Comparison of ENCODE assay signal across 8 cellular contexts in genomic region chr10:91220194-91220953, GRCh38. TPM values are rescaled to one million over a fixed set of nuclear protein-coding genes. Genes with fewer than 3 reads are reported as not detected.
A peak's percentile ranks its signal among the peaks of the same experiment; 100 is the strongest.
DNase-seq lines count a peak whose midpoint lies in the region; ATAC-seq and TF ChIP-seq lines count a peak whose summit lies in the region.

Gene PCGF5 (plus strand): TSS chr10:91220663. CDS start chr10:91222872, 2,209 bp downstream.

- TF ChIP-seq CTCF in DOHH2 (IDR thresholded peaks at IDR 0.05; ENCODE audit: low read depth, low read length, poor library complexity, severe bottlenecking) (peak; percentile 18), fibroblast of lung (conservative IDR thresholded peaks at IDR 0.05 in 1 of 2, IDR thresholded peaks at IDR 0.05 in 1 of 2; ENCODE audit: low read depth in 1 of 2, low read length in 2 of 2) (peak in 1 of 2 donors; percentile 22), natural killer cell (IDR thresholded peaks at IDR 0.05) (peak; percentile 10)

- peak within 1 kb of the TSS; percentile 83 for H2AFZ ChIP-seq in fibroblast of lung (ENCODE audit: low read length)

- H3K4me1 Mint-ChIP-seq in activated T-helper 17 cell treated with anti-CD3 and anti-CD28 coated beads, Interleukin-2, amount 50 U/mL, for 72 hours, result peaks cover 45% of the 10 kb centered on the region
- peaks cover 33 to 38% of the 10 kb centered on the region in 2 donors for H3K4me1 Mint-ChIP-seq in natural killer cell

- no peak for TF ChIP-seq RAD21 in Ishikawa (IDR thresholded peaks at IDR 0.05; ENCODE audit: low read depth)

- H3K36me3 ChIP-seq in DOHH2 (ENCODE audit: control insufficient read depth, low read length), result peaks cover 24% of the 10 kb centered on the region
- no peaks in the 10 kb centered on the region for H3K36me3 ChIP-seq in fibroblast of lung (ENCODE audit: control insufficient read depth, insufficient read depth, low read length)

- H4K20me1 ChIP-seq in DOHH2 (ENCODE audit: control insufficient read depth, insufficient read depth, low read depth, low read length) (peaks cover 15% of the 10 kb centered on the region), fibroblast of lung (ENCODE audit: control insufficient read depth, extremely low read depth, insufficient read depth, low read length) (no peaks in the 10 kb centered on the region)

- H3K9me3 Mint-ChIP-seq in activated T-helper 17 cell treated with anti-CD3 and anti-CD28 coated beads, Interleukin-2, amount 50 U/mL, for 72 hours, result no peaks in the 10 kb centered on the region
- H3K9me3 Mint-ChIP-seq in natural killer cell, result no peaks in the 10 kb centered on the region

- H3K27ac Mint-ChIP-seq in activated T-helper 17 cell treated with anti-CD3 and anti-CD28 coated beads, Interleukin-2, amount 50 U/mL, for 72 hours, result peak within 1 kb of the TSS; percentile 78
- peak within 1 kb of the TSS; percentile 71 to 85 for H3K27ac Mint-ChIP-seq in natural killer cell

- peaks cover 33% of the 10 kb centered on the region for H3K36me3 Mint-ChIP-seq in activated T-helper 17 cell treated with anti-CD3 and anti-CD28 coated beads, Interleukin-2, amount 50 U/mL, for 72 hours (ENCODE audit: low read depth)
- no peaks in the 10 kb centered on the region for H3K36me3 Mint-ChIP-seq in natural killer cell

- H3F3A ChIP-seq in DOHH2 (ENCODE audit: control insufficient read depth, insufficient read depth), result peaks cover 9% of the 10 kb centered on the region; the same call in 1 of the 2 replicates

- peak within 1 kb of the TSS; percentile 75 for H3K9ac ChIP-seq in fibroblast of lung (ENCODE audit: insufficient read depth, low read length)

- peak within 1 kb of the TSS; percentile 83 for H3K4me3 Mint-ChIP-seq in activated T-helper 17 cell treated with anti-CD3 and anti-CD28 coated beads, Interleukin-2, amount 50 U/mL, for 72 hours
- H3K4me3 Mint-ChIP-seq in natural killer cell, result peak within 1 kb of the TSS; percentile 93

- H3K27me3 ChIP-seq in DOHH2 (ENCODE audit: control insufficient read depth, low read length), result no peaks in the 10 kb centered on the region
- no peaks in the 10 kb centered on the region for H3K27me3 ChIP-seq in fibroblast of lung (ENCODE audit: control insufficient read depth, insufficient read depth, low read length)

- peak; percentile 45; the same call in 1 of the 2 replicates for TF ChIP-seq EP300 in Ishikawa (IDR thresholded peaks at IDR 0.05; ENCODE audit: borderline replicate concordance)

- intact Hi-C loops in natural killer cell (cut with micrococcal nuclease), result loop anchor here (1.0 to 2.0 kb wide), 3 partner anchors 20 to 56 kb away; no protein-coding TSS in a partner anchor

- H3K9me2 ChIP-seq in DOHH2 (replicated peaks; ENCODE audit: control insufficient read depth, low read length), result no peaks in the 10 kb centered on the region

- H3K4me1 ChIP-seq in DOHH2 (ENCODE audit: control insufficient read depth, low read length) (peaks cover 29% of the 10 kb centered on the region), fibroblast of lung (ENCODE audit: control insufficient read depth, extremely low read depth, insufficient read depth, low read length) (no peaks in the 10 kb centered on the region)

- DNase-seq in RKO (ENCODE audit: low spot score) (peak; percentile 88), fibroblast of lung (ENCODE audit: low read depth in 2 of 2) (peak; percentile 86 to 88), natural killer cell (peak; percentile 91)
- DNase-seq in stimulated activated naive CD4-positive, alpha-beta T cell (lab: John Stamatoyannopoulos, UW), result peak; percentile 79 to 91 (median 89)

- H3K4me2 ChIP-seq in DOHH2 (ENCODE audit: low read length) (peak within 1 kb of the TSS; percentile 96), fibroblast of lung (ENCODE audit: extremely low read depth, insufficient read depth, low read length) (peak within 1 kb of the TSS; percentile 84)

- H3K4me3 ChIP-seq in DOHH2 (ENCODE audit: low read length) (peak within 1 kb of the TSS; percentile 89), fibroblast of lung (replicated peaks in 1 of 4; ENCODE audit: control extremely low read depth in 1 of 4, insufficient read depth in 1 of 4, low read depth in 3 of 4, low read length in 4 of 4) (peak within 1 kb of the TSS; percentile 63 to 90 (median 79))

- H3K27ac ChIP-seq in DOHH2 (ENCODE audit: low read depth, low read length) (no peak within 1 kb of the TSS), fibroblast of lung (ENCODE audit: insufficient read depth, low read length) (peak within 1 kb of the TSS; percentile 59)

- no peaks in the 10 kb centered on the region for H3K9me3 ChIP-seq in DOHH2 (ENCODE audit: control insufficient read depth, insufficient read depth, low read length)
- H3K9me3 ChIP-seq in fibroblast of lung (ENCODE audit: control insufficient read depth, insufficient read depth, low read depth, low read length), result no peaks in the 10 kb centered on the region

- no peaks in the 10 kb centered on the region for H3K27me3 Mint-ChIP-seq in activated T-helper 17 cell treated with anti-CD3 and anti-CD28 coated beads, Interleukin-2, amount 50 U/mL, for 72 hours
- H3K27me3 Mint-ChIP-seq in natural killer cell (ENCODE audit: low read depth in 2 of 2), result no peaks in the 10 kb centered on the region

- H3K79me2 ChIP-seq in DOHH2 (ENCODE audit: control insufficient read depth, low read length) (peaks cover 55% of the 10 kb centered on the region), fibroblast of lung (ENCODE audit: control insufficient read depth, insufficient read depth, low read length) (peaks cover 7% of the 10 kb centered on the region)

- ATAC-seq in GM21619 (IDR thresholded peaks at IDR 0.05; ENCODE audit: unreplicated experiment) (peak; percentile 93), natural killer cell (peak; percentile 97 to 99 (median 97))
- ATAC-seq in activated T-helper 17 cell treated with anti-CD3 and anti-CD28 coated beads, Interleukin-2, amount 50 U/mL, for 72 hours (replicated peaks), result peak; percentile 99

TF ChIP-seq in Ishikawa, 13 proteins besides CTCF, POLR2A, EP300 and RAD21:
- TF ChIP-seq YY1 (IDR thresholded peaks at IDR 0.05; ENCODE audit: low read depth) (peak; percentile 53), TAF1 (IDR thresholded peaks at IDR 0.05; ENCODE audit: low read depth) (peak; percentile 78; the same call in 1 of the 2 replicates), ZBTB7A (IDR thresholded peaks at IDR 0.05; ENCODE audit: low read depth) (no peak)

RNA-seq across cellular contexts. Expression of gene PCGF5, which starts in this region (rescaled TPM):
- 10 to 100 TPM; 32.9 to 37.3 TPM for total RNA-seq in activated T-helper 17 cell treated with anti-CD3 and anti-CD28 coated beads, Interleukin-2, amount 50 U/mL, for 72 hours
- 28.5 and 31.5 TPM in 2 replicates for total RNA-seq in fibroblast of lung
- polyA plus RNA-seq in fibroblast of lung, result 25.8 and 31.3 TPM in 2 replicates
- polyA plus RNA-seq in fibroblast of lung (2012), result 18.9 and 24.0 TPM in 2 replicates
- 5.1 and 7.6 TPM in 2 replicates for polyA minus RNA-seq in fibroblast of lung (ENCODE audit: low replicate concordance)
- total RNA-seq in natural killer cell, result 10 to 100 TPM; 52.5 to 60.2 (median 58.6) TPM
